In the genomic region with DNA sequence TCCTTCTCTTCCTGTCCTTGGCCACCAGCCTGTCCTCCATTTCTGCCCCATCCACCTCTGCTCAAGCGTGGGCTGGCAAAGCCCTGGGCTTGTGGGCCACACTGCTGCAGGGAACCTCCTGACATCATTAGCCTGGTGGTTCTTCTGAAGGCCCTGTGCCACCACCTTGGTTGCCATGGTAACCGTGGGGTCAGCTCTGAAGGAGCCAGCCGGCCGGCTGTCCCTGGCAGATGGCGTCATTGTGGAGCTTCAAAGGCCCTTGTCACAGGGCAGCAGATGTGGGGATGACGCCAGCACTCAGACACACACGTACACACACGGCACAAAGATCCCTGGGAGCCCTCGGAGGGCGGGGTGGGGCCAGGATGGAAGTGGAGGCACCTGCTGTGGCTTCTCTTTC, we compare ENCODE assay signal across 11 cellular contexts. TPM values are rescaled to one million over a fixed set of nuclear protein-coding genes. Genes with fewer than 3 reads are reported as not detected.
A peak's percentile ranks its signal among the peaks of the same experiment; 100 is the strongest.
DNase-seq lines count a peak whose midpoint lies in the region; ATAC-seq and TF ChIP-seq lines count a peak whose summit lies in the region.
"Had no signal": no experiment of that assay in that cellular context is flagged by ENCODE, and none has a peak within 500 bp of the region (broad histone marks: within the 10 kb centered on the region; RNA-seq: fewer than 3 reads in every experiment).

No MANE protein-coding gene starts in this region.

- 85 to 94% methylated on average over 9 of the region's 10 CpGs for WGBS in upper lobe of left lung, 2 donors

- H3K4me2 ChIP-seq in skeletal muscle satellite cell (ENCODE audit: low read length), result no peak overlapping the region

- H3K27me3 ChIP-seq in cardiac muscle cell, result no peaks in the 10 kb centered on the region
- no peaks in the 10 kb centered on the region for H3K27me3 ChIP-seq in skeletal muscle satellite cell (ENCODE audit: control insufficient read depth, insufficient read depth, low read length)
- no peaks in the 10 kb centered on the region for H3K27me3 ChIP-seq in HAP-1 (ENCODE audit: low read depth)
- H3K27me3 ChIP-seq in upper lobe of left lung, result no peaks in the 10 kb centered on the region

- H3K27ac ChIP-seq in cardiac muscle cell (peak overlapping the region; percentile 9), upper lobe of left lung (peak overlapping the region in 1 of 4 donors; percentile 32)

- peaks cover 22% of the 10 kb centered on the region for H3K4me1 ChIP-seq in cardiac muscle cell (ENCODE audit: low read depth)
- H3K4me1 ChIP-seq in skeletal muscle satellite cell (ENCODE audit: control insufficient read depth, insufficient read depth, low read length), result peaks cover 26% of the 10 kb centered on the region
- peaks cover 20% of the 10 kb centered on the region for H3K4me1 ChIP-seq in HAP-1
- H3K4me1 ChIP-seq in upper lobe of left lung, result peaks cover 0 to 21% (median 6%) of the 10 kb centered on the region in 4 donors

- in situ Hi-C loops in HAP-1 (cut with MboI; ENCODE audit: low sequenced_read_pairs), result no loop called here

- no peak overlapping the region for H3K4me3 ChIP-seq in cardiac muscle cell
- no peak overlapping the region for H3K4me3 ChIP-seq in skeletal muscle satellite cell (ENCODE audit: low read length)
- no peak overlapping the region for H3K4me3 ChIP-seq in HAP-1
- H3K4me3 ChIP-seq in upper lobe of left lung, result no peak overlapping the region

- TF ChIP-seq POLR2A in upper lobe of left lung (IDR thresholded peaks at IDR 0.05), result no peak

- peak; percentile 36 for DNase-seq in NCI-H1694 treated with DMSO at 0.1 percent for 48 hours (lab: John Stamatoyannopoulos, UW)
- peak; percentile 38 for DNase-seq in NCI-H82 treated with DMSO at 0.1 percent for 48 hours (lab: John Stamatoyannopoulos, UW; ENCODE audit: unreplicated experiment)
- peak in 1 of 2 donors; percentile 21 for DNase-seq in cardiac muscle cell (ENCODE audit: low read depth in 1 of 2, low spot score in 1 of 2)
- no peak for DNase-seq in HAP-1 (ENCODE audit: low spot score in 2 of 2)
- no peak for DNase-seq in stimulated activated naive CD4-positive, alpha-beta T cell (lab: John Stamatoyannopoulos, UW)
- no peak for DNase-seq in upper lobe of left lung
- DNase-seq: mammary epithelial cell, NCI-H2081 treated with DMSO at 0.1 percent for 48 hours had no signal

- ATAC-seq in upper lobe of left lung (ENCODE audit: low FRiP score in 2 of 2), result no peak
- ATAC-seq in GM21390 (IDR thresholded peaks at IDR 0.05; ENCODE audit: unreplicated experiment), result no peak
- ATAC-seq: sciatic nerve had no signal

- peak overlapping the region; percentile 7 for H3K9ac ChIP-seq in skeletal muscle satellite cell (ENCODE audit: low read depth, low read length)

- H3K36me3 ChIP-seq in cardiac muscle cell (no peaks in the 10 kb centered on the region), skeletal muscle satellite cell (ENCODE audit: insufficient read depth, low read length) (peaks cover 69% of the 10 kb centered on the region), HAP-1 (replicated peaks) (peaks cover 12% of the 10 kb centered on the region; the same call in 1 of the 2 replicates), upper lobe of left lung (peaks cover 6 to 82% (median 55%) of the 10 kb centered on the region in 4 donors)

- TF ChIP-seq CTCF in cardiac muscle cell (IDR thresholded peaks at IDR 0.05; ENCODE audit: low read depth, low read length), result no peak
- no peak for TF ChIP-seq CTCF in upper lobe of left lung (IDR thresholded peaks at IDR 0.05)

- TF ChIP-seq EP300 in upper lobe of left lung (IDR thresholded peaks at IDR 0.05), result no peak

- H3K9me3 ChIP-seq in cardiac muscle cell (ENCODE audit: low read depth) (no peaks in the 10 kb centered on the region), skeletal muscle satellite cell (replicated peaks; ENCODE audit: low read length) (no peaks in the 10 kb centered on the region), HAP-1 (no peaks in the 10 kb centered on the region), upper lobe of left lung (no peaks in the 10 kb centered on the region)

RNA-seq across cellular contexts. Expression of a gene that starts 19.7 kb away (rescaled TPM):
- total RNA-seq in cardiac muscle cell (56.7 and 73.4 TPM in 2 replicates), upper lobe of left lung (10 to 100 TPM; 10.5 to 31.0 (median 23.9) TPM)
- 91.4 and 108 TPM in 2 replicates for polyA plus RNA-seq in cardiac muscle cell
- 67.7 and 73.2 TPM in 2 replicates for total RNA-seq in skeletal muscle satellite cell (2012; rRNA removed)

RNA-seq across cellular contexts. Expression of a gene that starts 44.0 kb away (rescaled TPM):
- total RNA-seq in cardiac muscle cell (52.2 and 64.2 TPM in 2 replicates), upper lobe of left lung (100 to 1,000 TPM in 4 of 6 donors, 10 to 100 TPM in 2; 58.7 to 317 (median 198) TPM)
- 224 and 301 TPM in 2 replicates for polyA plus RNA-seq in cardiac muscle cell
- 162 and 237 TPM in 2 replicates for total RNA-seq in skeletal muscle satellite cell (2012; rRNA removed)

Comparison
In these comparisons a context has a peak if more than half of its experiments do, and no peak if none do; other contexts are left out.
1. DNase-seq: peak in NCI-H1694 treated with DMSO at 0.1 percent for 48 hours (single experiment) and NCI-H82 treated with DMSO at 0.1 percent for 48 hours (single experiment); none in HAP-1 (0 of 2), stimulated activated naive CD4-positive, alpha-beta T cell (0 of 6) and upper lobe of left lung (0 of 2).